Comparison of ENCODE assay signal across 10 cellular contexts in genomic region chr6:118712955-118713354, GRCh38.
A peak's percentile ranks its signal among the peaks of the same experiment; 100 is the strongest.
DNase-seq lines count a peak whose midpoint lies in the region; ATAC-seq, FAIRE-seq and TF ChIP-seq lines count a peak whose summit lies in the region.
"Had no signal": no experiment of that assay in that cellular context is flagged by ENCODE, and none has a peak within 500 bp of the region (broad histone marks: within the 10 kb centered on the region; RNA-seq: fewer than 3 reads in every experiment).

No MANE protein-coding gene starts in this region.

- in situ Hi-C loops in SK-MEL-5 (cut with HindIII; ENCODE audit: low pct_unique_long_range_greater_than_20kb, low sequenced_read_pairs) = no loop called here

- POLR2A ChIA-PET in endothelial cell of umbilical vein (lab: Charles Lee) = no interaction called here

- H3K4me3 ChIP-seq in endothelial cell of umbilical vein (replicated peaks in 1 of 3; ENCODE audit: insufficient read depth in 1 of 3, low read depth in 1 of 3, low read length in 3 of 3) (no peak overlapping the region), upper lobe of right lung (no peak overlapping the region)
- H3K4me3 ChIP-seq: GM12878 had no signal

- dilution Hi-C loops in endothelial cell of umbilical vein (cut with MboI; ENCODE audit: extremely low pct_ligation_motif_present, low sequenced_read_pairs) = no loop called here

- H3K4me1 ChIP-seq in endothelial cell of umbilical vein (ENCODE audit: control insufficient read depth, extremely low read depth, insufficient read depth, low read length) (peaks cover 21% of the 10 kb centered on the region), upper lobe of right lung (peaks cover 8% of the 10 kb centered on the region)

- BruUV-seq in endothelial cell of umbilical vein (replicated peaks; lab: Mats Ljungman, UMichigan) = no TSS peak

- H3K36me3 ChIP-seq in endothelial cell of umbilical vein (ENCODE audit: control insufficient read depth in 2 of 2, extremely low read depth in 1 of 2, insufficient read depth in 2 of 2, low read length in 2 of 2) (no peaks in the 10 kb centered on the region), upper lobe of right lung (no peaks in the 10 kb centered on the region)

- no peak for ATAC-seq in left colon
- no peak for ATAC-seq in upper lobe of right lung
- ATAC-seq: GM12878 had no signal

- DNase-seq in GM03348 (ENCODE audit: low spot score) (peak; percentile 75), SK-MEL-5 (ENCODE audit: low read depth, low spot score) (peak; percentile 51), endothelial cell of umbilical vein (ENCODE audit: low read depth, low spot score) (no peak), renal cortical epithelial cell (ENCODE audit: low read depth) (peak; percentile 87), hippocampal formation (lab: John Stamatoyannopoulos, UW) (no peak), left colon (no peak), upper lobe of right lung (no peak)
- DNase-seq: activated CD8-positive, alpha-beta memory T cell treated with anti-CD3 and anti-CD28 coated beads for 24 hours had no signal

- H3K79me2 ChIP-seq in endothelial cell of umbilical vein (ENCODE audit: control insufficient read depth, insufficient read depth, low read length) = no peaks in the 10 kb centered on the region

- no peak for TF ChIP-seq POLR2A in endothelial cell of umbilical vein (IDR thresholded peaks at IDR 0.05; ENCODE audit: low read depth, low read length)

- no peaks in the 10 kb centered on the region for H3K9me3 ChIP-seq in endothelial cell of umbilical vein (replicated peaks; ENCODE audit: control insufficient read depth, insufficient read depth, low read length)
- H3K9me3 ChIP-seq in upper lobe of right lung = no peaks in the 10 kb centered on the region

- intact Hi-C loops in endothelial cell of umbilical vein (cut with micrococcal nuclease) (no loop called here), left colon (cut with DNase I, micrococcal nuclease) (no loop called here), upper lobe of right lung (cut with DNase I) (no loop called here)

- H3K27me3 ChIP-seq in endothelial cell of umbilical vein (ENCODE audit: control insufficient read depth in 2 of 2, insufficient read depth in 2 of 2, low read length in 2 of 2) (no peaks in the 10 kb centered on the region), upper lobe of right lung (no peaks in the 10 kb centered on the region)

- CTCF ChIA-PET in endothelial cell of umbilical vein (lab: Charles Lee) = no interaction called here

- no peak overlapping the region for H3K4me2 ChIP-seq in endothelial cell of umbilical vein (ENCODE audit: insufficient read depth, low read length)

- H3K27ac ChIP-seq in endothelial cell of umbilical vein (ENCODE audit: insufficient read depth, low read depth, low read length) = no peak overlapping the region
- no peak overlapping the region for H3K27ac ChIP-seq in upper lobe of right lung

- TF ChIP-seq CTCF in endothelial cell of umbilical vein (IDR thresholded peaks at IDR 0.05; ENCODE audit: extremely low read depth in 1 of 2, insufficient read depth in 1 of 2, low read depth in 1 of 2, low read length in 2 of 2) = no peak
- no peak for TF ChIP-seq CTCF in upper lobe of right lung (IDR thresholded peaks at IDR 0.05)

- no peaks in the 10 kb centered on the region for H3K9me1 ChIP-seq in endothelial cell of umbilical vein (replicated peaks; ENCODE audit: control insufficient read depth, extremely low read depth, insufficient read depth, low read length)

- no peak overlapping the region for H3K9ac ChIP-seq in endothelial cell of umbilical vein (replicated peaks; ENCODE audit: extremely low read depth, insufficient read depth, low read length)

- peak; percentile 50 for FAIRE-seq in endothelial cell of umbilical vein (lab: Jason Lieb, UNC)
- FAIRE-seq: D721Med, GM12878 had no signal

- no peaks in the 10 kb centered on the region for H4K20me1 ChIP-seq in endothelial cell of umbilical vein (replicated peaks; ENCODE audit: control insufficient read depth, extremely low read depth, insufficient read depth, low read length)

- H2AFZ ChIP-seq in endothelial cell of umbilical vein (ENCODE audit: low read depth, low read length) = no peak overlapping the region

TF ChIP-seq in endothelial cell of umbilical vein, 7 proteins besides CTCF, POLR2A, EP300 and RAD21:
- TF ChIP-seq EZH2 (IDR thresholded peaks at IDR 0.05; ENCODE audit: borderline replicate concordance, low read depth, low read length, severe bottlenecking) = no peak
- no peak for TF ChIP-seq POLR2AphosphoS5 (IDR thresholded peaks at IDR 0.05; ENCODE audit: insufficient read depth, low read depth, low read length)
- TF ChIP-seq MYC (IDR thresholded peaks at IDR 0.05; ENCODE audit: low read depth, low read length) = no peak
- no peak for TF ChIP-seq FOS (IDR thresholded peaks at IDR 0.05; ENCODE audit: borderline replicate concordance, insufficient read depth, low read length)
- TF ChIP-seq GATA2 (IDR thresholded peaks at IDR 0.05; ENCODE audit: insufficient read depth, insufficient read length, low read depth, low read length) = no peak
- no peak for TF ChIP-seq JUN (IDR thresholded peaks at IDR 0.05; ENCODE audit: borderline replicate concordance, insufficient read depth, insufficient read length, low read depth)
- no peak for TF ChIP-seq MAX (IDR thresholded peaks at IDR 0.05; ENCODE audit: insufficient read depth, insufficient read length)

Comparison
In these comparisons a context has a peak if more than half of its experiments do, and no peak if none do; other contexts are left out.
1. DNase-seq: peak in GM03348 (single experiment), SK-MEL-5 (single experiment) and renal cortical epithelial cell (single experiment); none in endothelial cell of umbilical vein (single experiment), hippocampal formation (0 of 2), left colon (0 of 2) and upper lobe of right lung (single experiment).